In genomic region chr11:43944761-43945311, GRCh38 we compare ENCODE assay signal across 8 cellular contexts. TPM values are rescaled to one million over a fixed set of nuclear protein-coding genes. Genes with fewer than 3 reads are reported as not detected.
A peak's percentile ranks its signal among the peaks of the same experiment; 100 is the strongest.
DNase-seq lines count a peak whose midpoint lies in the region; ATAC-seq and TF ChIP-seq lines count a peak whose summit lies in the region.

No MANE protein-coding gene starts in this region.

- H3K36me3 ChIP-seq in CD8-positive, alpha-beta memory T cell (ENCODE audit: insufficient read depth, low read length), result no peaks in the 10 kb centered on the region
- H3K36me3 ChIP-seq in RWPE2 (ENCODE audit: low read depth) (no peaks in the 10 kb centered on the region), urinary bladder (ENCODE audit: insufficient read depth) (no peaks in the 10 kb centered on the region)

- peaks cover 0 to 3% (median 0%) of the 10 kb centered on the region in 3 donors for H3K36me3 Mint-ChIP-seq in CD8-positive, alpha-beta memory T cell
- H3K36me3 Mint-ChIP-seq in glutamatergic neuron (ENCODE audit: unreplicated experiment), result peaks cover 4% of the 10 kb centered on the region

- POLR2A ChIA-PET in CD8-positive, alpha-beta memory T cell (lab: Charles Lee), result no interaction called here

- ATAC-seq in HG02588 (IDR thresholded peaks at IDR 0.05; ENCODE audit: unreplicated experiment) (peak; percentile 43), RWPE2 (ENCODE audit: low read depth) (peak; percentile 51), GM18498 (IDR thresholded peaks at IDR 0.05; ENCODE audit: unreplicated experiment) (no peak)

- peaks cover 8% of the 10 kb centered on the region for H3K4me1 ChIP-seq in CD8-positive, alpha-beta memory T cell (ENCODE audit: insufficient read depth, low read length)
- H3K4me1 ChIP-seq in RWPE2 (ENCODE audit: insufficient read depth, poor library complexity, severe bottlenecking), result no peaks in the 10 kb centered on the region
- H3K4me1 ChIP-seq in urinary bladder (ENCODE audit: insufficient read depth), result no peaks in the 10 kb centered on the region

- peak overlapping the region; percentile 50 to 87 (median 72) for H3K4me3 Mint-ChIP-seq in CD8-positive, alpha-beta memory T cell
- H3K4me3 Mint-ChIP-seq in glutamatergic neuron (ENCODE audit: unreplicated experiment), result peak overlapping the region; percentile 99

- TF ChIP-seq CTCF in RWPE2 (IDR thresholded peaks at IDR 0.05; ENCODE audit: poor library complexity, severe bottlenecking) (peak; percentile 84), glutamatergic neuron (IDR thresholded peaks at IDR 0.05; ENCODE audit: partially characterized antibody, unreplicated experiment) (peak; percentile 92)

- H3K27me3 ChIP-seq in CD8-positive, alpha-beta memory T cell (ENCODE audit: insufficient read depth, low read length, poor library complexity, severe bottlenecking), result peaks cover 19% of the 10 kb centered on the region
- H3K27me3 ChIP-seq in RWPE2 (ENCODE audit: insufficient read depth, poor library complexity, severe bottlenecking), result peaks cover 47% of the 10 kb centered on the region

- intact Hi-C loops in posterior cingulate gyrus (cut with DNase I), result loop anchor here (5.0 kb wide), 1 partner anchor 87 kb away; no protein-coding TSS in a partner anchor

- WGBS in urinary bladder, result 23% methylated on average over 16 of the region's 16 CpGs

- H3K4me3 ChIP-seq in CD8-positive, alpha-beta memory T cell (ENCODE audit: low read length), result no peak overlapping the region
- H3K4me3 ChIP-seq in RWPE2 (ENCODE audit: severe bottlenecking) (no peak overlapping the region), urinary bladder (ENCODE audit: low read depth, low read length) (peak overlapping the region; percentile 77)

- H3K4me1 Mint-ChIP-seq in CD8-positive, alpha-beta memory T cell, result peaks cover 14 to 20% (median 15%) of the 10 kb centered on the region in 3 donors
- peaks cover 31% of the 10 kb centered on the region for H3K4me1 Mint-ChIP-seq in glutamatergic neuron (ENCODE audit: low read depth, unreplicated experiment)

- no peak overlapping the region for H3K27ac ChIP-seq in CD8-positive, alpha-beta memory T cell (ENCODE audit: low read depth, low read length)
- H3K27ac ChIP-seq in RWPE2 (ENCODE audit: poor library complexity, severe bottlenecking), result no peak overlapping the region
- no peak overlapping the region for H3K27ac ChIP-seq in urinary bladder (ENCODE audit: low read depth)

- CTCF ChIA-PET in CD8-positive, alpha-beta memory T cell (lab: Charles Lee), result interaction anchor here (1.1 to 1.4 kb wide), 2 partner anchors 55 to 119 kb away, joined by 3 to 7 read pairs; no protein-coding TSS in a partner anchor

- H3K27ac Mint-ChIP-seq in CD8-positive, alpha-beta memory T cell, result no peak overlapping the region
- H3K27ac Mint-ChIP-seq in glutamatergic neuron (ENCODE audit: unreplicated experiment), result peak overlapping the region; percentile 88

- peak; percentile 26 to 69 (median 45) for DNase-seq in CD8-positive, alpha-beta memory T cell
- DNase-seq in RWPE2 (ENCODE audit: low spot score) (peak; percentile 67), glutamatergic neuron (peak; percentile 85), posterior cingulate gyrus (peak in 8 of 10 donors; percentile 54 to 94 (median 79))
- DNase-seq in activated gamma-delta T cell treated with anti-CD3 and anti-CD28 coated beads, Interleukin-2, amount 50 U/mL, for 16 hours (ENCODE audit: low read depth), result peak; percentile 52

- H3K9me3 Mint-ChIP-seq in CD8-positive, alpha-beta memory T cell, result no peaks in the 10 kb centered on the region
- H3K9me3 Mint-ChIP-seq in glutamatergic neuron (ENCODE audit: unreplicated experiment), result peaks cover 29% of the 10 kb centered on the region

- no peaks in the 10 kb centered on the region for H3K9me3 ChIP-seq in CD8-positive, alpha-beta memory T cell (ENCODE audit: low read length)
- no peaks in the 10 kb centered on the region for H3K9me3 ChIP-seq in RWPE2 (ENCODE audit: severe bottlenecking)

- peaks cover 40 to 70% of the 10 kb centered on the region in 2 donors for H3K27me3 Mint-ChIP-seq in CD8-positive, alpha-beta memory T cell
- H3K27me3 Mint-ChIP-seq in glutamatergic neuron (ENCODE audit: unreplicated experiment), result peaks cover 28% of the 10 kb centered on the region

RNA-seq across cellular contexts. Expression of gene C11orf96, which starts 2.4 kb away (rescaled TPM):
- total RNA-seq in CD8-positive, alpha-beta memory T cell, result under 1 TPM; 0.29 to 0.31 TPM
- not detected for polyA plus RNA-seq in CD8-positive, alpha-beta memory T cell
- total RNA-seq in glutamatergic neuron (ENCODE audit: unreplicated experiment), result 74.9 TPM
- total RNA-seq in urinary bladder, result 21.4 TPM
- polyA plus RNA-seq in urinary bladder, result 226 TPM

Comparison
In these comparisons a context has a peak if more than half of its experiments do, and no peak if none do; other contexts are left out.
1. RNA of gene C11orf96, which starts 2.4 kb away (total RNA-seq): 74.9 TPM in glutamatergic neuron (single experiment) and 21.4 TPM in urinary bladder (single experiment); 0.29 to 0.31 TPM in CD8-positive, alpha-beta memory T cell; every median in the first group is over 10 times any median in the second.
2. Peak in every context shown above with its lines, with median percentiles within 50 percentile points of each other: DNase-seq.